Comparison of ENCODE assay signal across 15 cellular contexts in the genomic region with DNA sequence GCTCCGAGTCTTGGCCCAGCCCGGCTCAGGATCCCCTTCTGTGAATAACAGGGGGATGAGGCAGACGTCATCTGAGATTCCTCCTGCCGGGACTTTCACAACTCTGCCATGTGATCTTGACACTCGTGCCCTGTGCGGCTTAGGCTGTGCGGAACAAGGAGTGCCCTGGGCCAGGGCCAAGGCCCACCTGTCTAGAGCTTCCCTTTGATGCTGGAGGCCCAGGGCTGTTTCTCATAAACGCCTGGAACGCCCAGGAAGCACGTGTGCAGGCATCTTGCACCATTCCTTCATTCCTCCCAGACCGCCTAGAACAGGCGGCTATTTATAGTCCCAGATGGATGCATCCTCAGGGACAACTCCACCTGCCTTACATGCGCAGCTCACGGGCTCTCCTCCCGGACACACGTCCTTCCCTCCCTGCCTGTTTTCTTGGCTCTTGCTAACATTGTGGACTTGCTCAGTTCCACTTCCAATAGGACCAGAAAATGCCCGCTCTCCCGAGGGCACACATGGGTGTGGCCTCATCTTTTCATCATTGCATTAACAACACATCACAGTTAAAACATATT. TPM values are rescaled to one million over a fixed set of nuclear protein-coding genes. Genes with fewer than 3 reads are reported as not detected.
DNase-seq lines count a peak whose midpoint lies in the region; ATAC-seq, FAIRE-seq and TF ChIP-seq lines count a peak whose summit lies in the region.
"Had no signal": no experiment of that assay in that cellular context is flagged by ENCODE, and none has a peak within 500 bp of the region (broad histone marks: within the 10 kb centered on the region; RNA-seq: fewer than 3 reads in every experiment).

No MANE protein-coding gene starts in this region.

- peaks cover 10 to 57% (median 32%) of the 10 kb centered on the region in 6 donors for H3K4me1 ChIP-seq in spleen

- TF ChIP-seq POLR2A in spleen (IDR thresholded peaks at IDR 0.05), result no peak

- TF ChIP-seq CTCF in spleen (IDR thresholded peaks at IDR 0.05 in 8 of 11, conservative IDR thresholded peaks at IDR 0.05 in 3 of 11), result no peak
- TF ChIP-seq CTCF in type B pancreatic cell (conservative IDR thresholded peaks at IDR 0.05), result no peak

- no peak overlapping the region for H3K4me3 Mint-ChIP-seq in type B pancreatic cell
- H3K4me3 Mint-ChIP-seq: activated naive CD8-positive, alpha-beta T cell had no signal

- peak; percentile 17 for DNase-seq in HTR-8/SVneo (ENCODE audit: insufficient read length, low spot score)
- peak; percentile 62 for DNase-seq in left kidney (ENCODE audit: low read depth, low spot score)
- DNase-seq in spleen, result no peak
- DNase-seq in type B pancreatic cell (ENCODE audit: extremely low spot score, unreplicated experiment), result no peak
- DNase-seq in left lobe of liver (ENCODE audit: low spot score), result no peak
- DNase-seq in posterior vena cava (ENCODE audit: low spot score), result no peak
- DNase-seq in foreskin melanocyte, result no peak
- DNase-seq: activated CD8-positive, alpha-beta memory T cell treated with anti-CD3 and anti-CD28 coated beads for 24 hours; effector CD8-positive, alpha-beta T cell; NCI-H187 treated with DMSO at 0.1 percent for 48 hours; nucleus accumbens; thyroid gland had no signal

- H3K27me3 ChIP-seq in spleen (replicated peaks in 1 of 7), result no peaks in the 10 kb centered on the region
- H3K27me3 ChIP-seq: thyroid gland had no signal

- WGBS in spleen, 5 donors, result 59 to 74% (median 73%) methylated on average over 10 to 18 of the region's 18 CpGs

- no peak for FAIRE-seq in HTR-8/SVneo (lab: Jason Lieb, UNC)
- FAIRE-seq: GM12878 had no signal

- no peak overlapping the region for H3K4me3 ChIP-seq in spleen
- H3K4me3 ChIP-seq: GM12878, thyroid gland had no signal

- no peaks in the 10 kb centered on the region for H3K9me3 ChIP-seq in spleen
- H3K9me3 ChIP-seq: thyroid gland had no signal

- no peaks in the 10 kb centered on the region for H3K36me3 Mint-ChIP-seq in type B pancreatic cell
- H3K36me3 Mint-ChIP-seq: activated naive CD8-positive, alpha-beta T cell had no signal

- H3K27me3 Mint-ChIP-seq in type B pancreatic cell, result peaks cover 7% of the 10 kb centered on the region
- H3K27me3 Mint-ChIP-seq: activated naive CD8-positive, alpha-beta T cell had no signal

- peaks cover 16% of the 10 kb centered on the region for H3K4me1 Mint-ChIP-seq in type B pancreatic cell (ENCODE audit: unreplicated experiment)

- intact Hi-C loops in spleen (cut with DNase I; ENCODE audit: low total_unique reads), result no loop called here
- intact Hi-C loops in posterior vena cava (cut with DNase I), result no loop called here

- H3K9me3 Mint-ChIP-seq in type B pancreatic cell, result no peaks in the 10 kb centered on the region

- H3K27ac Mint-ChIP-seq in type B pancreatic cell, result no peak overlapping the region
- H3K27ac Mint-ChIP-seq: activated naive CD8-positive, alpha-beta T cell had no signal

- peaks cover 0 to 61% (median 14%) of the 10 kb centered on the region in 6 donors for H3K36me3 ChIP-seq in spleen
- H3K36me3 ChIP-seq: thyroid gland had no signal

- H3K27ac ChIP-seq in cingulate gyrus (ENCODE audit: low read depth, low read length) (peak overlapping the region; percentile 4), spleen (peak overlapping the region in 7 of 8 donors; percentile 35 to 83 (median 64))
- H3K27ac ChIP-seq: thyroid gland had no signal

- ATAC-seq in left lobe of liver, result no peak
- ATAC-seq: GM12878 had no signal

RNA-seq across cellular contexts. Expression of a gene that starts 57.3 kb away (rescaled TPM):
- total RNA-seq in spleen, result 100 to 1,000 TPM in 4 of 7 donors, 10 to 100 TPM in 3; 41.8 to 127 (median 100) TPM
- 10 to 100 TPM; 11.8 to 49.8 (median 26.6) TPM for polyA plus RNA-seq in spleen
- 2.6 and 3.4 TPM in 2 replicates for total RNA-seq in type B pancreatic cell (ENCODE audit: low replicate concordance)
- 3.6 TPM for total RNA-seq in left lobe of liver
- 10 to 100 TPM; 11.7 to 23.8 TPM for total RNA-seq in posterior vena cava

Comparison
In these comparisons a context has a peak if more than half of its experiments do, and no peak if none do; other contexts are left out.
1. DNase-seq: peak in HTR-8/SVneo (single experiment) and left kidney (single experiment); none in spleen (single experiment), type B pancreatic cell (single experiment), left lobe of liver (single experiment), posterior vena cava (single experiment) and foreskin melanocyte (single experiment).